Comparison of ENCODE assay signal across 8 cellular contexts in the genomic region with DNA sequence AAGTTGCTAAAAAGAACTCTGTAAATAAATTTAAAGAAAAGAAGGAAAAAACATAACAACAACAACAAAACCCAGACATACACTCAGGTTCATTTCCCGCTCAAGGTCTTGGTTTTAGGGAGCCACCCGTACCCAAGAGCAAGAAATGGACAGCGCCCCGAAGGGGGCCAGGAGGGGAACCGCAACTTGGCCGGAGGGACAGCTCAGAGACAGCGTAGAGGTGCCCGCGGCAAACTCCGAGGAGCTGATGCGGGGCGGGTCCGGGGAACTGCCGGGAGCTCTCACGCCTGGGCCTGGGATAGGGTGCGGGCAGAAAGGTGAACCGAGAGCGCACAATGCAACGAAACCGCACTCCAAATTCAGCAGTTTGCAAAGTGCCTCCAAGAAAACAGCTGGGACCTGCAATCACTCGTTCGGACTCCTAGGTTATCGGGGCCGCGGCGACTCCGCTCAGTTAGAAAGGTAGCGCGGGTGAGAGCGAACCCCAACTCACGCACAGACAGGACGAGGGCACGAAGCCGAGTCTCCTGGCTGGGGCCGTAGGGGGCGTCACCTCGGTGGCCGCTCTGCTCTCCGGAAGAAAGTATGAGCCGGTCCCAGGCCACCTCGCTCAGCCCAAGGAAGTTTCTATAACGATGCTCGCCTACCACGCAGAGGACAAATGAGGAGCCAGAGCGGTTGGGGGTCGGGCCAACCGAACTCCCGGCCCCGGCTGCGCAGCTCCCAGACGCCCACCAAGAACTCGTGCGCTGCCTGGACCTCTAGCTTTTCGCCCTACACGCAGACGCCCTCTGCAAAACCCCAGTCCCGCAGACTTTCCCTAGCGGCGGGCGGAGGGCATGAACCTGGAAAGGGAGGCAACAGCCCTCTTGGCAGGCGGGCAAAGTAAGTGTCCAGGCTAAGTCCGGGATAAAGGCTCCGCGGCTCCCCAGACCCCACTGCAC. TPM values are rescaled to one million over a fixed set of nuclear protein-coding genes. Genes with fewer than 3 reads are reported as not detected.
DNase-seq lines count a peak whose midpoint lies in the region; ATAC-seq and TF ChIP-seq lines count a peak whose summit lies in the region.

No MANE protein-coding gene starts in this region.

- no peaks in the 10 kb centered on the region for H3K27me3 ChIP-seq in SJCRH30

- H3K4me3 ChIP-seq in SJCRH30 = peak overlapping the region; percentile 75

- peaks cover 27% of the 10 kb centered on the region for H3K4me1 Mint-ChIP-seq in central memory CD8-positive, alpha-beta T cell

- ATAC-seq in central memory CD8-positive, alpha-beta T cell (replicated peaks; ENCODE audit: extremely low read depth, poor library complexity, severe bottlenecking) = peak; percentile 4
- ATAC-seq in GM21367 (IDR thresholded peaks at IDR 0.05; ENCODE audit: unreplicated experiment) = no peak

- TF ChIP-seq CTCF in GM12873 (IDR thresholded peaks at IDR 0.05; ENCODE audit: insufficient read depth, low read depth, low read length, missing control alignments) = peak; percentile 33

- no peaks in the 10 kb centered on the region for H3K36me3 ChIP-seq in SJCRH30

- no peaks in the 10 kb centered on the region for H3K9me3 Mint-ChIP-seq in central memory CD8-positive, alpha-beta T cell

- peaks cover 76% of the 10 kb centered on the region for H3K27me3 Mint-ChIP-seq in central memory CD8-positive, alpha-beta T cell

- H3K27ac ChIP-seq in SJCRH30 = no peak overlapping the region; the same call in 1 of the 2 replicates

- H3K27ac Mint-ChIP-seq in central memory CD8-positive, alpha-beta T cell (ENCODE audit: low read depth) = no peak overlapping the region

- peak overlapping the region; percentile 79 for H3K4me3 Mint-ChIP-seq in central memory CD8-positive, alpha-beta T cell

- H3K36me3 Mint-ChIP-seq in central memory CD8-positive, alpha-beta T cell (ENCODE audit: insufficient read depth) = peaks cover 10% of the 10 kb centered on the region

- DNase-seq in SJCRH30 (peak; percentile 78 to 79), left kidney (ENCODE audit: low read depth, low spot score) (peak; percentile 83), DMS153 treated with DMSO at 0.1 percent for 48 hours (lab: John Stamatoyannopoulos, UW; ENCODE audit: unreplicated experiment) (no peak), A172 (ENCODE audit: low spot score) (no peak)
- no peak for DNase-seq in central memory CD8-positive, alpha-beta T cell (ENCODE audit: low spot score in 2 of 2)
- peak; percentile 11 for DNase-seq in stimulated activated CD4-positive, alpha-beta T cell treated with anti-CD3 and anti-CD28 coated beads, Interleukin-4, amount 100 ng/mL, for 1 hour

- H3K9me3 ChIP-seq in SJCRH30 (replicated peaks) = no peaks in the 10 kb centered on the region

- H3K4me1 ChIP-seq in SJCRH30 = no peaks in the 10 kb centered on the region

RNA-seq across cellular contexts. Expression of gene NDNF, which starts 1.4 kb away (rescaled TPM):
- total RNA-seq in SJCRH30 (2014; rRNA removed; shearing (Covaris generic)) = 6.5 and 7.3 TPM in 2 replicates
- total RNA-seq in A172 (2014; rRNA removed; shearing (Covaris generic)) = 0.14 and 0.29 TPM in 2 replicates

Comparison
In these comparisons a context has a peak if more than half of its experiments do, and no peak if none do; other contexts are left out.
1. DNase-seq: peak in SJCRH30 (2 of 2), left kidney (single experiment) and stimulated activated CD4-positive, alpha-beta T cell treated with anti-CD3 and anti-CD28 coated beads, Interleukin-4, amount 100 ng/mL, for 1 hour (single experiment); none in central memory CD8-positive, alpha-beta T cell (0 of 2), DMS153 treated with DMSO at 0.1 percent for 48 hours (single experiment) and A172 (single experiment).